ENCODE assay signal across 20 cellular contexts in genomic region chr10:58554316-58554715, GRCh38. TPM values are rescaled to one million over a fixed set of nuclear protein-coding genes. Genes with fewer than 3 reads are reported as not detected.
"Had no signal": no experiment of that assay in that cellular context is flagged by ENCODE, and none has a peak within 500 bp of the region (broad histone marks: within the 10 kb centered on the region; RNA-seq: fewer than 3 reads in every experiment).

No MANE protein-coding gene starts in this region.

- H3K27ac ChIP-seq: adrenal gland, lower lobe of right lung, tibial nerve, vagina, WERI-Rb-1 had no signal

- H3K4me1 Mint-ChIP-seq: activated naive CD4-positive, alpha-beta T cell treated with anti-CD3 and anti-CD28 coated beads, Interleukin-2, amount 50 U/mL, for 24 hours had no signal

- H3K27me3 Mint-ChIP-seq: dendritic cell treated with granulocyte-macrophage colony-stimulating factor and Interleukin-4, amounts not matched to agents 40 ng/mL and 50 ng/mL, for 4 days had no signal

- H3K9me3 ChIP-seq: adrenal gland, vagina had no signal

- H3K27ac Mint-ChIP-seq: activated naive CD4-positive, alpha-beta T cell treated with anti-CD3 and anti-CD28 coated beads, Interleukin-2, amount 50 U/mL, for 24 hours; activated T-cell treated with anti-CD3 and anti-CD28 coated beads, Interleukin-2, amount 50 U/mL, for 72 hours; dendritic cell treated with granulocyte-macrophage colony-stimulating factor and Interleukin-4, amounts not matched to agents 40 ng/mL and 50 ng/mL, for 4 days; progenitor cell of endocrine pancreas had no signal

- ATAC-seq: activated T-cell treated with anti-CD3 and anti-CD28 coated beads, Interleukin-2, amount 50 U/mL, for 72 hours; lower lobe of right lung; right cardiac atrium; stimulated activated naive CD8-positive, alpha-beta T cell treated with anti-CD3 and anti-CD28 coated beads, Interleukin-15, Interleukin-2, amounts not matched to agents 100 U/mL and 50 U/mL, for 24 hours had no signal

- H3K36me3 Mint-ChIP-seq: activated naive CD4-positive, alpha-beta T cell treated with anti-CD3 and anti-CD28 coated beads, Interleukin-2, amount 50 U/mL, for 24 hours had no signal

- H3K4me3 Mint-ChIP-seq: activated naive CD4-positive, alpha-beta T cell treated with anti-CD3 and anti-CD28 coated beads, Interleukin-2, amount 50 U/mL, for 24 hours; activated T-cell treated with anti-CD3 and anti-CD28 coated beads, Interleukin-2, amount 50 U/mL, for 72 hours; dendritic cell treated with granulocyte-macrophage colony-stimulating factor and Interleukin-4, amounts not matched to agents 40 ng/mL and 50 ng/mL, for 4 days had no signal

- H3K27me3 ChIP-seq: adrenal gland, tibial nerve, vagina had no signal

- H3K4me1 ChIP-seq: adrenal gland, lower lobe of right lung, tibial nerve, vagina had no signal

- H3K4me3 ChIP-seq: adrenal gland, lower lobe of right lung, tibial nerve, vagina had no signal

- H3K36me3 ChIP-seq: adrenal gland, lower lobe of right lung, tibial nerve, vagina, WERI-Rb-1 had no signal

- DNase-seq: activated CD4-positive, alpha-beta T cell treated with anti-CD3 and anti-CD28 coated beads for 1 hour; activated CD8-positive, alpha-beta memory T cell treated with anti-CD3 and anti-CD28 coated beads for 24 hours; activated CD8-positive, alpha-beta memory T cell treated with anti-CD3 and anti-CD28 coated beads, Interleukin-2, amount 50 U/mL, for 48 hours; activated effector memory CD4-positive, alpha-beta T cell treated with anti-CD3 and anti-CD28 coated beads, Interleukin-2, amount 50 U/mL, for 16 hours; activated T-cell treated with anti-CD3 and anti-CD28 coated beads, Interleukin-2, amount 50 U/mL, for 72 hours; adrenal gland; effector memory CD4-positive, alpha-beta T cell; lower lobe of right lung; midbrain; occipital lobe; right cardiac atrium; stimulated activated CD4-positive, alpha-beta T cell treated with anti-CD3 and anti-CD28 coated beads, Interleukin-2, amount 100 ng/mL, for 24 hours; stimulated activated naive CD8-positive, alpha-beta T cell treated with anti-CD3 and anti-CD28 coated beads, Interleukin-15, Interleukin-2, amounts not matched to agents 100 U/mL and 50 U/mL, for 24 hours; substantia nigra; WERI-Rb-1 had no signal

RNA-seq across cellular contexts. Expression of gene BICC1, which starts 41.6 kb away (rescaled TPM):
- total RNA-seq: activated T-cell treated with anti-CD3 and anti-CD28 coated beads, Interleukin-2, amount 50 U/mL, for 72 hours had no signal
